1 cellular context compared by ENCODE assay signal in the genomic region with DNA sequence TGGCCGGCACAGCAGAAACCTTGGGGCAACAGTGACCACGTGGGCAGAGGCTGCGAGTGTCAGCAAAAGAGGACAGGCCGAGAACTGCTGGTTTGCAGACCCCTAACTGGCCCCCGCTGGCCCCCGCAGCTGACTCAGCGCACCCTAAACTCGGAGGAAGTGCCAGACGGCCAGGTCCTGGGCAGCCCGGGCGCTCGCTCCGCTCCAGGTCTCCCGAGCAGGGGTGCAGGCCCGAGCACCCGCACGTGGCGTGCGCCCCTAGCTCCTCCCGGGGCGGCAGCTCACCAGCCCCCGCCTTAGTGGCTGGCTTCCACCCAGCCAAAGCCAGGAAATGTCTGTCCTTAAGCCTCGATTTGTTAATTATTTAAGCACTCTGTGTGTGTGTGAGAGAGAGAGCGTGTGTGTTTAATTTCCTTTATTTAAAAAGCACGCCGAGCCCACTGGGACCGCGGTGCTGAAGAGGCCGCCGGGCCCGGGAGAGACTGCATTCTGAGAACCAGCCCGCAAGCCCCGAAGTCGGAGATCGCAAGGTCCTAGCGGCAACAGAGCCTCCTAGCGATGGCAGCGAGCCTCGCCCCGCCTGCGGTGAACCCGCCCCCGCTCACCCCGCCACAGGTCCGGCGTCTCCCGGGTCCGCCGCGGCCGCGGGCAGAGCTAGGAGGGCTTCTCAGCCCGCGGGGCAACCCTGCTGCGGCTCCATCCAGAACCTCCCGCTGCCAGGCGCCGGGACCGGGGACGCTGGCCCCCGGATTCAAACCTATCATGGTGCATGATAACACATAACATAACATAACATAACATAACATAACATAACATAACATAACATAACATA.
TF ChIP-seq lines count a peak whose summit lies in the region.

No MANE protein-coding gene starts in this region.

TF ChIP-seq in K562, 482 proteins besides CTCF, POLR2A, EP300 and RAD21 (continued from another document and continues in another):
- TF ChIP-seq, protein P1, sequence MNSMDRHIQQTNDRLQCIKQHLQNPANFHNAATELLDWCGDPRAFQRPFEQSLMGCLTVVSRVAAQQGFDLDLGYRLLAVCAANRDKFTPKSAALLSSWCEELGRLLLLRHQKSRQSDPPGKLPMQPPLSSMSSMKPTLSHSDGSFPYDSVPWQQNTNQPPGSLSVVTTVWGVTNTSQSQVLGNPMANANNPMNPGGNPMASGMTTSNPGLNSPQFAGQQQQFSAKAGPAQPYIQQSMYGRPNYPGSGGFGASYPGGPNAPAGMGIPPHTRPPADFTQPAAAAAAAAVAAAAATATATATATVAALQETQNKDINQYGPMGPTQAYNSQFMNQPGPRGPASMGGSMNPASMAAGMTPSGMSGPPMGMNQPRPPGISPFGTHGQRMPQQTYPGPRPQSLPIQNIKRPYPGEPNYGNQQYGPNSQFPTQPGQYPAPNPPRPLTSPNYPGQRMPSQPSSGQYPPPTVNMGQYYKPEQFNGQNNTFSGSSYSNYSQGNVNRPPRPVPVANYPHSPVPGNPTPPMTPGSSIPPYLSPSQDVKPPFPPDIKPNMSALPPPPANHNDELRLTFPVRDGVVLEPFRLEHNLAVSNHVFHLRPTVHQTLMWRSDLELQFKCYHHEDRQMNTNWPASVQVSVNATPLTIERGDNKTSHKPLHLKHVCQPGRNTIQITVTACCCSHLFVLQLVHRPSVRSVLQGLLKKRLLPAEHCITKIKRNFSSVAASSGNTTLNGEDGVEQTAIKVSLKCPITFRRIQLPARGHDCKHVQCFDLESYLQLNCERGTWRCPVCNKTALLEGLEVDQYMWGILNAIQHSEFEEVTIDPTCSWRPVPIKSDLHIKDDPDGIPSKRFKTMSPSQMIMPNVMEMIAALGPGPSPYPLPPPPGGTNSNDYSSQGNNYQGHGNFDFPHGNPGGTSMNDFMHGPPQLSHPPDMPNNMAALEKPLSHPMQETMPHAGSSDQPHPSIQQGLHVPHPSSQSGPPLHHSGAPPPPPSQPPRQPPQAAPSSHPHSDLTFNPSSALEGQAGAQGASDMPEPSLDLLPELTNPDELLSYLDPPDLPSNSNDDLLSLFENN (IDR thresholded peaks at IDR 0.05; ENCODE audit: low read depth in 2 of 2, low read length in 2 of 2), result peak in 1 of 2 experiments; percentile 24; a peak in 1 of 4 replicates
- TF ChIP-seq KDM5B (IDR thresholded peaks at IDR 0.05; ENCODE audit: insufficient replicate concordance, low read depth, low read length) (no peak), ZNF23 (CRISPR knock-in tag; IDR thresholded peaks at IDR 0.05) (no peak), KLF13 (tag; IDR thresholded peaks at IDR 0.05; ENCODE audit: borderline replicate concordance, low read depth) (no peak), RBM15 (IDR thresholded peaks at IDR 0.05; ENCODE audit: insufficient read depth, low read length) (no peak), MEIS2 (IDR thresholded peaks at IDR 0.05; ENCODE audit: partially characterized antibody) (no peak), NCOA2 (IDR thresholded peaks at IDR 0.05; ENCODE audit: partially characterized antibody in 2 of 2) (no peak), ZNF778 (CRISPR knock-in tag; IDR thresholded peaks at IDR 0.05) (no peak), SIRT6 (IDR thresholded peaks at IDR 0.05; ENCODE audit: low read depth, low read length) (no peak), MYNN (IDR thresholded peaks at IDR 0.05) (no peak), MYNN (CRISPR knock-in tag; IDR thresholded peaks at IDR 0.05) (no peak), MCM5 (IDR thresholded peaks at IDR 0.05; ENCODE audit: low read depth) (no peak), ADNP (tag; IDR thresholded peaks at IDR 0.05) (no peak), SRF (CRISPR knock-in tag; IDR thresholded peaks at IDR 0.05) (0 out of 4 replicates have a peak, but pooled peaks of 1 of the 2 experiments have one; percentile 51), GABPB2 (CRISPR knock-in tag; conservative IDR thresholded peaks at IDR 0.05) (no peak), HEY1 (CRISPR knock-in tag; IDR thresholded peaks at IDR 0.05; ENCODE audit: borderline replicate concordance) (no peak), ZNF77 (CRISPR knock-in tag; IDR thresholded peaks at IDR 0.05) (no peak), TBL1XR1 (IDR thresholded peaks at IDR 0.05; ENCODE audit: low read length in 2 of 2) (no peak; a peak in 1 of 4 replicates), ZC3H4 (CRISPR knock-in tag; IDR thresholded peaks at IDR 0.05; ENCODE audit: borderline replicate concordance) (no peak), NR2C2 (CRISPR knock-in tag; IDR thresholded peaks at IDR 0.05) (no peak), NR2C2 (tag; IDR thresholded peaks at IDR 0.05) (no peak), ZNF224 (CRISPR knock-in tag; IDR thresholded peaks at IDR 0.05) (no peak), TRIM28 (IDR thresholded peaks at IDR 0.05) (no peak), THRAP3 (IDR thresholded peaks at IDR 0.05; ENCODE audit: borderline replicate concordance) (no peak), BACH1 (tag; IDR thresholded peaks at IDR 0.05) (no peak), MAFK (IDR thresholded peaks at IDR 0.05; ENCODE audit: low read length) (peak; percentile 18; the same call in 1 of the 2 replicates), TEAD1 (CRISPR knock-in tag; IDR thresholded peaks at IDR 0.05) (peak; percentile 23 to 34; a peak in 1 of 4 replicates), E2F3 (CRISPR knock-in tag; IDR thresholded peaks at IDR 0.05) (peak; percentile 70; the same call in 1 of the 2 replicates), MECOM (CRISPR knock-in tag; IDR thresholded peaks at IDR 0.05) (no peak; the same call in 1 of the 2 replicates), CHD2 (IDR thresholded peaks at IDR 0.05; ENCODE audit: low read depth, low read length) (no peak), RFX7 (CRISPR knock-in tag; IDR thresholded peaks at IDR 0.05) (no peak), ARHGAP35 (IDR thresholded peaks at IDR 0.05; ENCODE audit: partially characterized antibody) (no peak), TAF1 (IDR thresholded peaks at IDR 0.05; ENCODE audit: control insufficient read depth, extremely low read depth, insufficient read depth, low read length, severe bottlenecking) (peak; percentile 61), SMARCC2 (IDR thresholded peaks at IDR 0.05; ENCODE audit: low read depth) (no peak), YBX1 (IDR thresholded peaks at IDR 0.05) (no peak), ZNF124 (CRISPR knock-in tag; IDR thresholded peaks at IDR 0.05) (no peak), STAT5A (IDR thresholded peaks at IDR 0.05; ENCODE audit: borderline replicate concordance, low read length) (no peak), LEF1 (IDR thresholded peaks at IDR 0.05) (no peak), SUPT5H (IDR thresholded peaks at IDR 0.05) (peak; percentile 59; the same call in 1 of the 2 replicates), GTF2E2 (tag; IDR thresholded peaks at IDR 0.05) (no peak), GABPB1 (CRISPR knock-in tag; IDR thresholded peaks at IDR 0.05) (no peak), FOSL1 (tag; conservative IDR thresholded peaks at IDR 0.05) (peak; percentile 30; the same call in 1 of the 2 replicates), ZNF717 (CRISPR knock-in tag; IDR thresholded peaks at IDR 0.05) (no peak), U2AF1 (optimal IDR thresholded peaks at IDR 0.05; ENCODE audit: low read depth, low read length) (no peak), NFE2 (IDR thresholded peaks at IDR 0.05; ENCODE audit: low read depth) (no peak), ZKSCAN3 (CRISPR knock-in tag; IDR thresholded peaks at IDR 0.05) (no peak), ZNF507 (tag; conservative IDR thresholded peaks at IDR 0.05) (no peak), NFYB (IDR thresholded peaks at IDR 0.05; ENCODE audit: extremely low read depth, insufficient read length) (no peak), ZNF140 (CRISPR knock-in tag; IDR thresholded peaks at IDR 0.05) (no peak), CBX1 (IDR thresholded peaks at IDR 0.05; ENCODE audit: low read depth) (no peak), ZNF212 (CRISPR knock-in tag; IDR thresholded peaks at IDR 0.05) (no peak), RBM14 (IDR thresholded peaks at IDR 0.05; ENCODE audit: borderline replicate concordance, insufficient read depth, low read depth, low read length) (no peak), ZNF263 (CRISPR knock-in tag; IDR thresholded peaks at IDR 0.05; ENCODE audit: borderline replicate concordance) (no peak; the same call in 1 of the 2 replicates)
- TF ChIP-seq, protein P2, sequence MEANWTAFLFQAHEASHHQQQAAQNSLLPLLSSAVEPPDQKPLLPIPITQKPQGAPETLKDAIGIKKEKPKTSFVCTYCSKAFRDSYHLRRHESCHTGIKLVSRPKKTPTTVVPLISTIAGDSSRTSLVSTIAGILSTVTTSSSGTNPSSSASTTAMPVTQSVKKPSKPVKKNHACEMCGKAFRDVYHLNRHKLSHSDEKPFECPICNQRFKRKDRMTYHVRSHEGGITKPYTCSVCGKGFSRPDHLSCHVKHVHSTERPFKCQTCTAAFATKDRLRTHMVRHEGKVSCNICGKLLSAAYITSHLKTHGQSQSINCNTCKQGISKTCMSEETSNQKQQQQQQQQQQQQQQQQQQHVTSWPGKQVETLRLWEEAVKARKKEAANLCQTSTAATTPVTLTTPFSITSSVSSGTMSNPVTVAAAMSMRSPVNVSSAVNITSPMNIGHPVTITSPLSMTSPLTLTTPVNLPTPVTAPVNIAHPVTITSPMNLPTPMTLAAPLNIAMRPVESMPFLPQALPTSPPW (CRISPR knock-in tag; IDR thresholded peaks at IDR 0.05), result peak; percentile 61
- TF ChIP-seq, protein P3, sequence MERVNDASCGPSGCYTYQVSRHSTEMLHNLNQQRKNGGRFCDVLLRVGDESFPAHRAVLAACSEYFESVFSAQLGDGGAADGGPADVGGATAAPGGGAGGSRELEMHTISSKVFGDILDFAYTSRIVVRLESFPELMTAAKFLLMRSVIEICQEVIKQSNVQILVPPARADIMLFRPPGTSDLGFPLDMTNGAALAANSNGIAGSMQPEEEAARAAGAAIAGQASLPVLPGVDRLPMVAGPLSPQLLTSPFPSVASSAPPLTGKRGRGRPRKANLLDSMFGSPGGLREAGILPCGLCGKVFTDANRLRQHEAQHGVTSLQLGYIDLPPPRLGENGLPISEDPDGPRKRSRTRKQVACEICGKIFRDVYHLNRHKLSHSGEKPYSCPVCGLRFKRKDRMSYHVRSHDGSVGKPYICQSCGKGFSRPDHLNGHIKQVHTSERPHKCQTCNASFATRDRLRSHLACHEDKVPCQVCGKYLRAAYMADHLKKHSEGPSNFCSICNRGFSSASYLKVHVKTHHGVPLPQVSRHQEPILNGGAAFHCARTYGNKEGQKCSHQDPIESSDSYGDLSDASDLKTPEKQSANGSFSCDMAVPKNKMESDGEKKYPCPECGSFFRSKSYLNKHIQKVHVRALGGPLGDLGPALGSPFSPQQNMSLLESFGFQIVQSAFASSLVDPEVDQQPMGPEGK (CRISPR knock-in tag; IDR thresholded peaks at IDR 0.05; ENCODE audit: borderline replicate concordance), result no peak
- TF ChIP-seq, protein P4, sequence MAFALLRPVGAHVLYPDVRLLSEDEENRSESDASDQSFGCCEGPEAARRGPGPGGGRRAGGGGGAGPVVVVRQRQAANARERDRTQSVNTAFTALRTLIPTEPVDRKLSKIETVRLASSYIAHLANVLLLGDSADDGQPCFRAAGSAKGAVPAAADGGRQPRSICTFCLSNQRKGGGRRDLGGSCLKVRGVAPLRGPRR (CRISPR knock-in tag; IDR thresholded peaks at IDR 0.05), result peak; percentile 32; the same call in 1 of the 2 replicates
- TF ChIP-seq, protein P5, sequence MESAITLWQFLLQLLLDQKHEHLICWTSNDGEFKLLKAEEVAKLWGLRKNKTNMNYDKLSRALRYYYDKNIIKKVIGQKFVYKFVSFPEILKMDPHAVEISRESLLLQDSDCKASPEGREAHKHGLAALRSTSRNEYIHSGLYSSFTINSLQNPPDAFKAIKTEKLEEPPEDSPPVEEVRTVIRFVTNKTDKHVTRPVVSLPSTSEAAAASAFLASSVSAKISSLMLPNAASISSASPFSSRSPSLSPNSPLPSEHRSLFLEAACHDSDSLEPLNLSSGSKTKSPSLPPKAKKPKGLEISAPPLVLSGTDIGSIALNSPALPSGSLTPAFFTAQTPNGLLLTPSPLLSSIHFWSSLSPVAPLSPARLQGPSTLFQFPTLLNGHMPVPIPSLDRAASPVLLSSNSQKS (CRISPR knock-in tag; IDR thresholded peaks at IDR 0.05), result no peak
- TF ChIP-seq, protein P6, sequence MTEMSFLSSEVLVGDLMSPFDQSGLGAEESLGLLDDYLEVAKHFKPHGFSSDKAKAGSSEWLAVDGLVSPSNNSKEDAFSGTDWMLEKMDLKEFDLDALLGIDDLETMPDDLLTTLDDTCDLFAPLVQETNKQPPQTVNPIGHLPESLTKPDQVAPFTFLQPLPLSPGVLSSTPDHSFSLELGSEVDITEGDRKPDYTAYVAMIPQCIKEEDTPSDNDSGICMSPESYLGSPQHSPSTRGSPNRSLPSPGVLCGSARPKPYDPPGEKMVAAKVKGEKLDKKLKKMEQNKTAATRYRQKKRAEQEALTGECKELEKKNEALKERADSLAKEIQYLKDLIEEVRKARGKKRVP (CRISPR knock-in tag; IDR thresholded peaks at IDR 0.05), result no peak
- TF ChIP-seq, protein P7, sequence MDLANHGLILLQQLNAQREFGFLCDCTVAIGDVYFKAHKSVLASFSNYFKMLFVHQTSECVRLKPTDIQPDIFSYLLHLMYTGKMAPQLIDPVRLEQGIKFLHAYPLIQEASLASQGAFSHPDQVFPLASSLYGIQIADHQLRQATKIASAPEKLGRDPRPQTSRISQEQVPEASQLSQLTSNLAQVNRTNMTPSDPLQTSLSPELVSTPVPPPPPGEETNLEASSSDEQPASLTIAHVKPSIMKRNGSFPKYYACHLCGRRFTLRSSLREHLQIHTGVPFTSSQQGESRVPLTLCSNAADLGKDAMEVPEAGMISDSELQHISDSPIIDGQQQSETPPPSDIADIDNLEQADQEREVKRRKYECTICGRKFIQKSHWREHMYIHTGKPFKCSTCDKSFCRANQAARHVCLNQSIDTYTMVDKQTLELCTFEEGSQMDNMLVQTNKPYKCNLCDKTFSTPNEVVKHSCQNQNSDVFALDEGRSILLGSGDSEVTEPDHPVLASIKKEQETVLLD (IDR thresholded peaks at IDR 0.05), result no peak
- TF ChIP-seq, protein P8, sequence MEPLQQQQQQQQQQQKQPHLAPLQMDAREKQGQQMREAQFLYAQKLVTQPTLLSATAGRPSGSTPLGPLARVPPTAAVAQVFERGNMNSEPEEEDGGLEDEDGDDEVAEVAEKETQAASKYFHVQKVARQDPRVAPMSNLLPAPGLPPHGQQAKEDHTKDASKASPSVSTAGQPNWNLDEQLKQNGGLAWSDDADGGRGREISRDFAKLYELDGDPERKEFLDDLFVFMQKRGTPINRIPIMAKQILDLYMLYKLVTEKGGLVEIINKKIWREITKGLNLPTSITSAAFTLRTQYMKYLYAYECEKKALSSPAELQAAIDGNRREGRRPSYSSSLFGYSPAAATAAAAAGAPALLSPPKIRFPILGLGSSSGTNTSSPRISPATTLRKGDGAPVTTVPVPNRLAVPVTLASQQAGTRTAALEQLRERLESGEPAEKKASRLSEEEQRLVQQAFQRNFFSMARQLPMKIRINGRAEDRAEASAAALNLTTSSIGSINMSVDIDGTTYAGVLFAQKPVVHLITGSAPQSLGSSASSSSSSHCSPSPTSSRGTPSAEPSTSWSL (CRISPR knock-in tag; IDR thresholded peaks at IDR 0.05; ENCODE audit: borderline replicate concordance), result no peak
- TF ChIP-seq, protein P9, sequence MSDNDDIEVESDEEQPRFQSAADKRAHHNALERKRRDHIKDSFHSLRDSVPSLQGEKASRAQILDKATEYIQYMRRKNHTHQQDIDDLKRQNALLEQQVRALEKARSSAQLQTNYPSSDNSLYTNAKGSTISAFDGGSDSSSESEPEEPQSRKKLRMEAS (CRISPR knock-in tag; IDR thresholded peaks at IDR 0.05), result peak; percentile 85
